7 cellular contexts compared by ENCODE assay signal in the genomic region with DNA sequence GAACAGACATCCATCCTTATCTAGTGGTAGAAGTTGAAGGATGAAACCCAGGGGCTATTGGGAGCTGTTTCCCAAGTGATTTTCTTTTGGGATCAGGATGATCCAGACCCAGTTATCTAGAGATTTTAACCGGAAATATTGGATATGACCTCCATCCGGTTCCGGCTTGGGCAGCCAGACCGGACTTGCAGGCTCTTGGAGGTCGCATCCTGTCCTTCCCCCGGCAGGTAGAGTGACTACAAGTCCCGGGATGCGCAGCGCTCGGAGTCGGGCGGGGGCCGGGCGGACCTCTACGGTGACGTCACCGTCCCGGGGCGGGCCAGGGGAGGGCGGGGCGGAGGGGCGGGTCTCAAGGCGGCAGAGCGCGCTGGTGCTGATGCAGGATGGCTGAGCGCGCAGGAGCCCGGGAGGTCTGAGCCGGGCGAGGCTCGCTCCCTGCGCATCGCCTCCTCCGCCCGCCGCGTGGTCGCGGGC. TPM values are rescaled to one million over a fixed set of nuclear protein-coding genes. Genes with fewer than 3 reads are reported as not detected.
DNase-seq lines count a peak whose midpoint lies in the region; ATAC-seq and TF ChIP-seq lines count a peak whose summit lies in the region.

A gene (plus strand): TSS at position 360 of the 474 bp plus-strand sequence. CDS start 391 bp downstream, outside the sequence.

- H3K27me3 ChIP-seq in kidney epithelial cell (ENCODE audit: control insufficient read depth, insufficient read depth, low read length): peaks cover 18% of the 10 kb centered on the region

- DNase-seq in NCI-H2107 treated with DMSO at 0.1 percent for 48 hours (lab: John Stamatoyannopoulos, UW; ENCODE audit: unreplicated experiment) (peak; percentile 48), cerebellar nuclear complex (lab: John Stamatoyannopoulos, UW) (peak; percentile 67 to 79), kidney epithelial cell (ENCODE audit: low read depth) (peak; percentile 65)
- peak; percentile 85 to 87 for DNase-seq in activated CD4-positive, alpha-beta T cell treated with anti-CD3 and anti-CD28 coated beads for 24 hours (ENCODE audit: low read depth in 2 of 2)
- DNase-seq in stimulated activated CD4-positive, alpha-beta T cell treated with anti-CD3 and anti-CD28 coated beads, Interleukin-1b, Interleukin-23, amount 100 ng/mL, for 24 hours (ENCODE audit: low read depth in 4 of 4, low spot score in 1 of 4): peak; percentile 83 to 90 (median 86)

- peak within 1 kb of the TSS; percentile 26 for H3K4me3 ChIP-seq in kidney epithelial cell (ENCODE audit: low read depth, low read length)

- H3K36me3 ChIP-seq in kidney epithelial cell (ENCODE audit: control insufficient read depth, insufficient read depth, low read length): no peaks in the 10 kb centered on the region

- no peak for TF ChIP-seq CTCF in kidney epithelial cell (IDR thresholded peaks at IDR 0.05; ENCODE audit: insufficient read depth, low read length, poor library complexity, severe bottlenecking)

- ATAC-seq in GM18519 (IDR thresholded peaks at IDR 0.05; ENCODE audit: low FRiP score, unreplicated experiment) (peak; percentile 88), HG03025 (IDR thresholded peaks at IDR 0.05; ENCODE audit: low FRiP score, unreplicated experiment) (peak; percentile 90)

RNA-seq across cellular contexts. Expression of the gene that starts here (rescaled TPM):
- 7.0 and 8.7 TPM in 2 replicates for total RNA-seq in kidney epithelial cell

Comparison
In these comparisons a context has a peak if more than half of its experiments do, and no peak if none do; other contexts are left out.
1. Peak in every context shown above with its lines: DNase-seq, ATAC-seq and H3K4me3 ChIP-seq.